8 cellular contexts compared by ENCODE assay signal in genomic region chr17:7687908-7688807, GRCh38. TPM values are rescaled to one million over a fixed set of nuclear protein-coding genes. Genes with fewer than 3 reads are reported as not detected.
DNase-seq lines count a peak whose midpoint lies in the region; ATAC-seq and TF ChIP-seq lines count a peak whose summit lies in the region.

Gene WRAP53 (plus strand): TSS chr17:7688477. CDS start chr17:7688649, 172 bp downstream.

- H3K79me2 ChIP-seq in hepatocyte, result peaks cover 45% of the 10 kb centered on the region

- under 1% methylated on average over 51 of the region's 51 CpGs for WGBS in hepatocyte (ENCODE audit: low lambda C conversion rate, missing lambda C conversion rate)

- peak within 1 kb of the TSS; percentile 79 for H3K4me3 ChIP-seq in hepatocyte

- TF ChIP-seq CTCF in 22Rv1 (IDR thresholded peaks at IDR 0.05) (peak; percentile 99), hepatocyte (IDR thresholded peaks at IDR 0.05; ENCODE audit: poor library complexity) (peak; percentile 100)

- H3K4me2 ChIP-seq in hepatocyte, result peak within 1 kb of the TSS; percentile 86

- DNase-seq in NCI-H2081 (lab: John Stamatoyannopoulos, UW) (peak; percentile 85 to 94), T1000 (lab: John Stamatoyannopoulos, UW) (peak; percentile 99), astrocyte of the hippocampus (ENCODE audit: low read depth, low spot score) (peak; percentile 100), hepatocyte (ENCODE audit: low spot score) (peak; percentile 98), retina (peak; percentile 100)

- no peaks in the 10 kb centered on the region for H3K9me2 ChIP-seq in hepatocyte (replicated peaks; ENCODE audit: insufficient read depth)

- no peaks in the 10 kb centered on the region for H3K27me3 ChIP-seq in hepatocyte

- peak within 1 kb of the TSS; percentile 55 for H2AFZ ChIP-seq in hepatocyte

- H3K27ac ChIP-seq in 22Rv1 (peak within 1 kb of the TSS; percentile 96), hepatocyte (peak within 1 kb of the TSS; percentile 99)

- no peaks in the 10 kb centered on the region for H4K20me1 ChIP-seq in hepatocyte (ENCODE audit: insufficient read depth, poor library complexity, severe bottlenecking)

- no peaks in the 10 kb centered on the region for H3K36me3 ChIP-seq in hepatocyte (replicated peaks; ENCODE audit: insufficient read depth, low read depth)

- H3K9me3 ChIP-seq in hepatocyte (ENCODE audit: low read depth), result no peaks in the 10 kb centered on the region

- H3K4me1 ChIP-seq in hepatocyte (ENCODE audit: insufficient read depth), result peaks cover 23% of the 10 kb centered on the region

- ATAC-seq in GM18508 (IDR thresholded peaks at IDR 0.05; ENCODE audit: insufficient read depth, unreplicated experiment), result peak; percentile 42
- ATAC-seq in HG03025 (IDR thresholded peaks at IDR 0.05; ENCODE audit: low FRiP score, unreplicated experiment), result peak; percentile 58

RNA-seq across cellular contexts. Expression of gene WRAP53, which starts in this region (rescaled TPM):
- total RNA-seq in hepatocyte, result 3.8 and 7.8 TPM in 2 replicates
- 9.0 and 12.0 TPM in 2 replicates for polyA plus RNA-seq in hepatocyte

Comparison
In these comparisons a context has a peak if more than half of its experiments do, and no peak if none do; other contexts are left out.
1. Peak in every context shown above with its lines: DNase-seq, ATAC-seq, H3K4me3 ChIP-seq and H3K27ac ChIP-seq.